23 cellular contexts compared by ENCODE assay signal in the genomic region with DNA sequence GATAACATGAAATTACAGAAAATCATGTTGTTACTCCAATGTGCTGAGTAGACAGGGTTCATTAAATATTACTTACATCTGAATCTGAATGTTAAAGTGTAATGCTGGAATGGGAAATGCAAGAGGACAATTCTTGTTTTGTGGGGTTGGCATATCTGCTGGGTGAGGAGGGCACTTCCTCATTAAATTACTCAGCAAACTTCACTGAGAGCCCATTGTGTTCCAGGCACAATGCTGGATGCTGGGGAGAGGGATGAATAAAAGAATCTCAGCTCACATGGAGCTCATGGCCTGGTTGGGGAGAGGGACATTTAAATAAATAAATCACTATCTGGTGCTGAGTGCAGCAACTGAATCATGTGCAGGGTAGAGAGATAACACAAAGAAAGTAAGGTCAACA.
DNase-seq lines count a peak whose midpoint lies in the region; ATAC-seq and TF ChIP-seq lines count a peak whose summit lies in the region.
"Had no signal": no experiment of that assay in that cellular context is flagged by ENCODE, and none has a peak within 500 bp of the region (broad histone marks: within the 10 kb centered on the region; RNA-seq: fewer than 3 reads in every experiment).

No MANE protein-coding gene starts in this region.

- no peak overlapping the region for H2AFZ ChIP-seq in osteoblast (ENCODE audit: low read length)

- H3K4me1 ChIP-seq in osteoblast (ENCODE audit: insufficient read depth, low read length) (peaks cover 4% of the 10 kb centered on the region), BE2C (no peaks in the 10 kb centered on the region; the same call in none of the 2 replicates)
- H3K4me1 ChIP-seq: Peyer's patch had no signal

- no peak for ATAC-seq in HG03135 (IDR thresholded peaks at IDR 0.05; ENCODE audit: unreplicated experiment)
- ATAC-seq: activated CD8-positive, alpha-beta memory T cell treated with anti-CD3 and anti-CD28 coated beads, Interleukin-2, amount 10 ng/mL, durations not matched to agents 7 days and 5 days; effector memory CD8-positive, alpha-beta T cell had no signal

- H3K36me3 ChIP-seq in osteoblast (ENCODE audit: insufficient read depth, low read length) (no peaks in the 10 kb centered on the region), BE2C (no peaks in the 10 kb centered on the region)
- H3K36me3 ChIP-seq: esophagus muscularis mucosa, Peyer's patch had no signal

- DNase-seq in CD1c-positive myeloid dendritic cell (ENCODE audit: extremely low spot score) (peak; percentile 6), M059J (ENCODE audit: low read depth) (peak; percentile 41), globus pallidus (ENCODE audit: low spot score) (peak; percentile 88), osteoblast (ENCODE audit: insufficient read length, low spot score, missing footprints) (peak; percentile 3), NOMO-1 (lab: John Stamatoyannopoulos, UW; ENCODE audit: unreplicated experiment in 2 of 2) (no peak), BE2C (no peak)
- DNase-seq: activated CD4-positive, alpha-beta T cell treated with anti-CD3 and anti-CD28 coated beads, Interleukin-2, amount 10 ng/mL, durations not matched to agents 24 days and 14 days; activated CD8-positive, alpha-beta memory T cell treated with anti-CD3 and anti-CD28 coated beads, Interleukin-2, amount 10 ng/mL, durations not matched to agents 7 days and 5 days; activated naive CD4-positive, alpha-beta T cell treated with anti-CD3 and anti-CD28 coated beads, Interleukin-2, amount 10 ng/mL, durations not matched to agents 7 days and 5 days; CD4-positive, alpha-beta T cell; effector memory CD8-positive, alpha-beta T cell; GOT3; KG1; NCI-H146; NCI-H510A; NK-92 treated with Interleukin-12 subunit alpha and Interleukin-12 subunit beta, amount 100 ng/mL, for 24 hours; Peyer's patch; small intestine; stimulated activated CD4-positive, alpha-beta T cell treated with anti-CD3 and anti-CD28 coated beads, Interleukin-2, amount 100 ng/mL, for 24 hours; T-helper 2 cell had no signal

- H3K4me2 ChIP-seq in osteoblast (ENCODE audit: insufficient read depth, low read length), result no peak overlapping the region

- TF ChIP-seq CTCF in osteoblast (IDR thresholded peaks at IDR 0.05; ENCODE audit: extremely low read depth, low read depth, low read length) (no peak), BE2C (IDR thresholded peaks at IDR 0.05; ENCODE audit: low read depth, low read length) (no peak)

- no peak overlapping the region for H3K27ac ChIP-seq in osteoblast (ENCODE audit: low read depth, low read length)
- H3K27ac ChIP-seq: esophagus muscularis mucosa, Peyer's patch, SK-N-MC had no signal

- H3K4me3 ChIP-seq in osteoblast (ENCODE audit: insufficient read depth, low read length) (no peak overlapping the region), BE2C (ENCODE audit: low read depth, low read length) (no peak overlapping the region)
- H3K4me3 ChIP-seq: esophagus muscularis mucosa, Peyer's patch, SK-N-MC had no signal

- H3K9me3 ChIP-seq in osteoblast (ENCODE audit: low read depth, low read length) (no peaks in the 10 kb centered on the region), BE2C (no peaks in the 10 kb centered on the region)
- H3K9me3 ChIP-seq: esophagus muscularis mucosa, Peyer's patch had no signal

- H4K20me1 ChIP-seq in osteoblast (ENCODE audit: insufficient read depth, low read length), result no peaks in the 10 kb centered on the region

- no peaks in the 10 kb centered on the region for H3K79me2 ChIP-seq in osteoblast (ENCODE audit: insufficient read depth, low read length)

- H3K27me3 ChIP-seq in osteoblast (ENCODE audit: insufficient read depth, low read length), result no peaks in the 10 kb centered on the region
- H3K27me3 ChIP-seq in BE2C, result no peaks in the 10 kb centered on the region
- H3K27me3 ChIP-seq: esophagus muscularis mucosa, Peyer's patch had no signal

Comparison
In these comparisons a context has a peak if more than half of its experiments do, and no peak if none do; other contexts are left out.
1. DNase-seq: peak in CD1c-positive myeloid dendritic cell (single experiment), M059J (single experiment), globus pallidus (single experiment) and osteoblast (single experiment); none in NOMO-1 (0 of 2) and BE2C (single experiment).